In genomic region chrX:132744470-132744869, GRCh38 we compare ENCODE assay signal across 29 cellular contexts.
"Had no signal": no experiment of that assay in that cellular context is flagged by ENCODE, and none has a peak within 500 bp of the region (broad histone marks: within the 10 kb centered on the region; RNA-seq: fewer than 3 reads in every experiment).

No MANE protein-coding gene starts in this region.

- H3K27ac Mint-ChIP-seq: activated naive CD4-positive, alpha-beta T cell treated with anti-CD3 and anti-CD28 coated beads, Interleukin-2, amount 50 U/mL, for 72 hours; activated naive CD8-positive, alpha-beta T cell treated with anti-CD3 and anti-CD28 coated beads, Interleukin-2, amount 50 U/mL, for 24 hours; activated T-helper 1 cell treated with anti-CD3 and anti-CD28 coated beads, Interleukin-12 subunit alpha, Interleukin-12 subunit beta, Interleukin-2, Interleukin-4 antibody, amounts not matched to agents 30 ng/mL and 10 ng/mL and 1 ng/mL, durations not matched to agents 14 hours and 24 hours and 36 hours; T-helper 2 cell treated with Interferon-gamma antibody and Interleukin-4, amounts not matched to agents 5 μg/mL and 100 μg/mL, for 36 hours had no signal

- DNase-seq: activated CD4-positive, alpha-beta T cell treated with anti-CD3 and anti-CD28 coated beads for 4 hours; activated CD8-positive, alpha-beta memory T cell treated with anti-CD3 and anti-CD28 coated beads for 24 hours; activated effector memory CD4-positive, alpha-beta T cell treated with Interleukin-2 at 50 U/mL for 16 hours; activated naive CD4-positive, alpha-beta T cell; activated naive CD8-positive, alpha-beta T cell treated with anti-CD3 and anti-CD28 coated beads, Interleukin-2, amount 50 U/mL, for 24 hours; amniotic stem cell; body of pancreas; central memory CD4-positive, alpha-beta T cell; Karpas-422; MM.1S; NCI-H1105; NCI-H1436; NCI-H1694 treated with DMSO at 0.1 percent for 48 hours; NCI-H2029 treated with DMSO at 0.1 percent for 48 hours; NCI-H345; NCI-H510A; NCI-H526 treated with DMSO at 0.1 percent for 48 hours; NCI-H82; NK-92 treated with Interleukin-12 subunit alpha and Interleukin-12 subunit beta, amount 100 ng/mL, for 24 hours; PC-3; SHP77; SW 1271 had no signal

- H3K9me3 ChIP-seq: ascending aorta, body of pancreas, SJSA1 had no signal

- H3K27me3 Mint-ChIP-seq: activated naive CD8-positive, alpha-beta T cell treated with anti-CD3 and anti-CD28 coated beads, Interleukin-2, amount 50 U/mL, for 24 hours had no signal

- H3K9me3 Mint-ChIP-seq: activated naive CD4-positive, alpha-beta T cell treated with anti-CD3 and anti-CD28 coated beads, Interleukin-2, amount 50 U/mL, for 72 hours; activated naive CD8-positive, alpha-beta T cell treated with anti-CD3 and anti-CD28 coated beads, Interleukin-2, amount 50 U/mL, for 24 hours; activated T-helper 1 cell treated with anti-CD3 and anti-CD28 coated beads, Interleukin-12 subunit alpha, Interleukin-12 subunit beta, Interleukin-2, Interleukin-4 antibody, amounts not matched to agents 30 ng/mL and 10 ng/mL and 1 ng/mL, durations not matched to agents 14 hours and 24 hours and 36 hours; T-helper 2 cell treated with Interferon-gamma antibody and Interleukin-4, amounts not matched to agents 5 μg/mL and 100 μg/mL, for 36 hours had no signal

- H3K36me3 ChIP-seq: ascending aorta, SJSA1 had no signal

- ATAC-seq: activated CD4-positive, CD25-positive, alpha-beta regulatory T cell treated with anti-CD3 and anti-CD28 coated beads, Interleukin-2, amount 50 U/mL, for 24 hours; activated naive CD8-positive, alpha-beta T cell treated with anti-CD3 and anti-CD28 coated beads, Interleukin-2, amount 50 U/mL, for 24 hours; body of pancreas; PC-3; SK-N-SH treated with all-trans-retinoic acid at 6 μM for 48 hours had no signal

- H3K27ac ChIP-seq: ascending aorta, body of pancreas, SJSA1 had no signal

- H3K36me3 Mint-ChIP-seq: activated naive CD4-positive, alpha-beta T cell treated with anti-CD3 and anti-CD28 coated beads, Interleukin-2, amount 50 U/mL, for 72 hours had no signal

- H3K4me3 ChIP-seq: ascending aorta, body of pancreas, SJSA1 had no signal

- H3K4me1 ChIP-seq: ascending aorta, body of pancreas, SJSA1 had no signal

- H3K4me3 Mint-ChIP-seq: activated naive CD8-positive, alpha-beta T cell treated with anti-CD3 and anti-CD28 coated beads, Interleukin-2, amount 50 U/mL, for 24 hours; activated T-helper 1 cell treated with anti-CD3 and anti-CD28 coated beads, Interleukin-12 subunit alpha, Interleukin-12 subunit beta, Interleukin-2, Interleukin-4 antibody, amounts not matched to agents 30 ng/mL and 10 ng/mL and 1 ng/mL, durations not matched to agents 14 hours and 24 hours and 36 hours; T-helper 2 cell treated with Interferon-gamma antibody and Interleukin-4, amounts not matched to agents 5 μg/mL and 100 μg/mL, for 36 hours had no signal

- H3K27me3 ChIP-seq: ascending aorta, body of pancreas, SJSA1 had no signal
